In the genomic region with DNA sequence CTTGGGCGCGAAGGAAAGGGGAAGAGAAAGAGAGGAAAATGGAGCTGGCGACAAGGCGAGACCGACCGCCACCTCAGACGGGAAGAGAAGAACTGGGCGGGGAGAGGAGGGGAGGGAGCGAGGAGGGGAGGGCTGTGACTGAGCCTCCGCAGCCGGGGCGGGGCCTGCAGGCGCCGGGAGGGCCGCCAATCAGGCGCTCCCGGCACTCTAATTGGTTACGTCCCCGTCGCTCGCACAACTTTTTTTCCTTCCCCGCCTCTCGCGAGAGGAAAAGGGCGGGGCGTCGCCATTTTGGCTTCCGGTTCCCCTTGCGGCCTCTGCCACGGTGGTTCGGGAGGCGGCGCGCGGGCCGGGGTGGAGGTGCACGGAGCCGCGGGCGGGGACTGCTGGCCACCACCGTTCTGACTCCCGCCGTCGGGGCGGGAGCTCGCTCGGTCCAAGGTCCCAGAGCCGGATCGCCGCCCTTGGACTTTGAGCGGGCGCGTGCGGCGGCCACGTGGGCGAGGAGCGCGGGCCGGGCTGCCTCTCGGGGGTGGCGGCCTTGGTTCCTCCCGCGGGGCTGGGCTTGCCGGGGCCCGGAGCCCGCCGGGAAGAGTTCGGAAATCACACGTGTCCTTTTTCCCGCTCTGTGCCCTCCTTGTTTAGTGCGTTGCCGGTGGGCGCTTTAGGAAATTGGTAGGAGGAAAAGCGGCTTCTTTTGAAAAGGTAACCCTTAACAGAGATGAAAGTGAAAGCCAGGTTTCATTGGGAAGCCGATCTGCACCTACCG, we compare ENCODE assay signal across 8 cellular contexts. TPM values are rescaled to one million over a fixed set of nuclear protein-coding genes. Genes with fewer than 3 reads are reported as not detected.
A peak's percentile ranks its signal among the peaks of the same experiment; 100 is the strongest.
DNase-seq lines count a peak whose midpoint lies in the region; ATAC-seq, FAIRE-seq and TF ChIP-seq lines count a peak whose summit lies in the region.

A gene (minus strand): TSS at position 94 of the 769 bp plus-strand sequence. CDS start 176 bp downstream, outside the sequence.

- H3K9me3 ChIP-seq in ascending aorta: no peaks in the 10 kb centered on the region
- no peaks in the 10 kb centered on the region for H3K9me3 ChIP-seq in right cardiac atrium (ENCODE audit: control insufficient read depth, low read length)

- ATAC-seq in GM18508 (IDR thresholded peaks at IDR 0.05; ENCODE audit: insufficient read depth, unreplicated experiment) (peak; percentile 39), HG02981 (IDR thresholded peaks at IDR 0.05; ENCODE audit: unreplicated experiment) (peak; percentile 75), right cardiac atrium (peak; percentile 99)

- peak within 1 kb of the TSS; percentile 93 for H3K27ac Mint-ChIP-seq in T-helper 2 cell treated with Interferon-gamma antibody and Interleukin-4, amounts not matched to agents 5 μg/mL and 100 μg/mL, for 36 hours

- H3K27me3 Mint-ChIP-seq in T-helper 2 cell treated with Interferon-gamma antibody and Interleukin-4, amounts not matched to agents 5 μg/mL and 100 μg/mL, for 36 hours (ENCODE audit: low read depth): no peaks in the 10 kb centered on the region

- TF ChIP-seq CTCF in ascending aorta (IDR thresholded peaks at IDR 0.05): peak in 1 of 3 experiments; percentile 9

- H3K4me3 ChIP-seq in ascending aorta (peak within 1 kb of the TSS; percentile 87 to 90), right cardiac atrium (ENCODE audit: low read length) (peak within 1 kb of the TSS; percentile 79)

- FAIRE-seq in urothelium cell line (lab: Jason Lieb, UNC): no peak

- no peaks in the 10 kb centered on the region for H3K9me3 Mint-ChIP-seq in T-helper 2 cell treated with Interferon-gamma antibody and Interleukin-4, amounts not matched to agents 5 μg/mL and 100 μg/mL, for 36 hours

- DNase-seq in NCI-H2029 (lab: John Stamatoyannopoulos, UW) (peak; percentile 77), ascending aorta (ENCODE audit: low spot score in 2 of 2) (peak; percentile 80 to 98), right cardiac atrium (peak; percentile 96 to 98 (median 98)), pulmonary artery endothelial cell (ENCODE audit: low read depth, low spot score) (peak; percentile 87), urothelium cell line (ENCODE audit: low spot score) (peak; percentile 99)
- DNase-seq in T-helper 2 cell treated with Interferon-gamma antibody and Interleukin-4, amounts not matched to agents 5 μg/mL and 100 μg/mL, for 36 hours (ENCODE audit: low spot score): peak; percentile 97

- peaks cover 27% of the 10 kb centered on the region for H3K36me3 Mint-ChIP-seq in T-helper 2 cell treated with Interferon-gamma antibody and Interleukin-4, amounts not matched to agents 5 μg/mL and 100 μg/mL, for 36 hours (ENCODE audit: low read depth)

- peaks cover 45% of the 10 kb centered on the region for H3K4me1 Mint-ChIP-seq in T-helper 2 cell treated with Interferon-gamma antibody and Interleukin-4, amounts not matched to agents 5 μg/mL and 100 μg/mL, for 36 hours (ENCODE audit: low read depth)

- H3K4me1 ChIP-seq in ascending aorta: peaks cover 0 to 31% of the 10 kb centered on the region in 2 donors
- H3K4me1 ChIP-seq in right cardiac atrium (ENCODE audit: control insufficient read depth, insufficient read depth, low read length): no peaks in the 10 kb centered on the region

- H3K36me3 ChIP-seq in ascending aorta: no peaks in the 10 kb centered on the region

- H3K27ac ChIP-seq in ascending aorta (peak within 1 kb of the TSS; percentile 95 to 98), right cardiac atrium (ENCODE audit: low read length) (peak within 1 kb of the TSS; percentile 99)

- intact Hi-C loops in ascending aorta (cut with DNase I): loop anchor here (1.0 to 10.0 kb wide), 6 partner anchors 60 to 996 kb away; a partner anchor contains a TSS
- intact Hi-C loops in right cardiac atrium (cut with DNase I): loop anchor here in 2 of 4 donors (5.0 to 10.0 kb wide), 3 partner anchors 59 to 74 kb away; a partner anchor contains a TSS

- H3K27me3 ChIP-seq in ascending aorta (no peaks in the 10 kb centered on the region), right cardiac atrium (ENCODE audit: control insufficient read depth, insufficient read depth) (no peaks in the 10 kb centered on the region)

- WGBS in right cardiac atrium: under 1% methylated on average over 77 of the region's 77 CpGs

- peak within 1 kb of the TSS; percentile 96 for H3K4me3 Mint-ChIP-seq in T-helper 2 cell treated with Interferon-gamma antibody and Interleukin-4, amounts not matched to agents 5 μg/mL and 100 μg/mL, for 36 hours

RNA-seq across cellular contexts. Expression of the gene that starts here (rescaled TPM):
- 173 TPM for total RNA-seq in ascending aorta
- 100 to 1,000 TPM in 3 of 4 donors, 10 to 100 TPM in 1; 97.7 to 111 (median 105) TPM for total RNA-seq in right cardiac atrium
- polyA plus RNA-seq in right cardiac atrium: 47.5 TPM
- 585 and 650 TPM in 2 replicates for total RNA-seq in pulmonary artery endothelial cell

Comparison
In these comparisons a context has a peak if more than half of its experiments do, and no peak if none do; other contexts are left out.
1. Peak in every context shown above with its lines: DNase-seq, ATAC-seq, H3K4me3 ChIP-seq and H3K27ac ChIP-seq.
2. ATAC-seq: peak in every context shown above with its lines; median percentile 99 in right cardiac atrium; 75 in HG02981; 39 in GM18508.